ENCODE assay signal across 8 cellular contexts in genomic region chrX:154097597-154098541, GRCh38. TPM values are rescaled to one million over a fixed set of nuclear protein-coding genes. Genes with fewer than 3 reads are reported as not detected.
DNase-seq lines count a peak whose midpoint lies in the region; ATAC-seq and TF ChIP-seq lines count a peak whose summit lies in the region.

TSS of gene MECP2 (minus strand) at chrX:154097717.

- no peaks in the 10 kb centered on the region for H3K36me3 ChIP-seq in kidney epithelial cell (ENCODE audit: control insufficient read depth, insufficient read depth, low read length)

- peak; percentile 41 for TF ChIP-seq POLR2A in GM19099 (IDR thresholded peaks at IDR 0.05; ENCODE audit: extremely low read depth, insufficient read length, low read depth)

- DNase-seq in AG10803 (ENCODE audit: low read depth) (peak; percentile 88), NCI-H510A treated with DMSO at 0.1 percent for 48 hours (lab: John Stamatoyannopoulos, UW) (peak; percentile 85), cerebellum (ENCODE audit: low spot score) (peak; percentile 93), kidney epithelial cell (ENCODE audit: low read depth) (peak; percentile 37)
- DNase-seq in activated CD4-positive, alpha-beta T cell treated with anti-CD3 and anti-CD28 coated beads for 24 hours (ENCODE audit: low read depth in 2 of 2), result peak; percentile 70 to 79
- peak; percentile 93 for DNase-seq in stimulated activated CD4-positive, alpha-beta T cell treated with anti-CD3 and anti-CD28 coated beads, Interleukin-15, amount 100 ng/mL, for 24 hours

- no peaks in the 10 kb centered on the region for H3K27me3 ChIP-seq in kidney epithelial cell (ENCODE audit: control insufficient read depth, insufficient read depth, low read length)

- TF ChIP-seq CTCF in AG10803 (conservative IDR thresholded peaks at IDR 0.05; ENCODE audit: low read length) (no peak), kidney epithelial cell (IDR thresholded peaks at IDR 0.05; ENCODE audit: insufficient read depth, low read length, poor library complexity, severe bottlenecking) (no peak)

- H3K4me3 ChIP-seq in AG10803 (ENCODE audit: low read length) (peak within 1 kb of the TSS; percentile 73), kidney epithelial cell (ENCODE audit: low read depth, low read length) (peak within 1 kb of the TSS; percentile 60)

- peak; percentile 91 for ATAC-seq in HG03432 (IDR thresholded peaks at IDR 0.05; ENCODE audit: unreplicated experiment)

RNA-seq across cellular contexts. Expression of gene MECP2, which starts in this region (rescaled TPM):
- 47.6 TPM for total RNA-seq in cerebellum
- total RNA-seq in kidney epithelial cell, result 32.0 and 34.4 TPM in 2 replicates

Comparison
In these comparisons a context has a peak if more than half of its experiments do, and no peak if none do; other contexts are left out.
1. Peak in every context shown above with its lines: DNase-seq, ATAC-seq and H3K4me3 ChIP-seq.
2. DNase-seq: peak in every context shown above with its lines; median percentile 93 in cerebellum; 93 in stimulated activated CD4-positive, alpha-beta T cell treated with anti-CD3 and anti-CD28 coated beads, Interleukin-15, amount 100 ng/mL, for 24 hours; 88 in AG10803; 85 in NCI-H510A treated with DMSO at 0.1 percent for 48 hours; 74 in activated CD4-positive, alpha-beta T cell treated with anti-CD3 and anti-CD28 coated beads for 24 hours; 37 in kidney epithelial cell.